Comparison of ENCODE assay signal across 25 cellular contexts in genomic region chr16:12527077-12527476, GRCh38.
DNase-seq lines count a peak whose midpoint lies in the region; ATAC-seq, FAIRE-seq and TF ChIP-seq lines count a peak whose summit lies in the region.
"Had no signal": no experiment of that assay in that cellular context is flagged by ENCODE, and none has a peak within 500 bp of the region (broad histone marks: within the 10 kb centered on the region; RNA-seq: fewer than 3 reads in every experiment).

No MANE protein-coding gene starts in this region.

- no peak for FAIRE-seq in GM19239 (lab: Jason Lieb, UNC)
- FAIRE-seq: A549, GM12891, GM18507 had no signal

- H3K9me2 ChIP-seq in PC-3 (replicated peaks; ENCODE audit: low read length): no peaks in the 10 kb centered on the region

- no peak for TF ChIP-seq CTCF in neutrophil (IDR thresholded peaks at IDR 0.05)
- TF ChIP-seq CTCF in PC-3 (conservative IDR thresholded peaks at IDR 0.05; ENCODE audit: low read depth, low read length): no peak

- intact Hi-C loops in PC-3 (cut with micrococcal nuclease): no loop called here

- CTCF ChIA-PET in PC-3 (lab: Charles Lee): no interaction called here

- H3K4me2 ChIP-seq in PC-3 (ENCODE audit: low read length): no peak overlapping the region
- H3K4me2 ChIP-seq: A549; BLaER1 treated with 17β-estradiol and CSF1 and Interleukin-3, amounts not matched to agents 10 nM and 100 nM; GM23338 had no signal

- H3K9me3 ChIP-seq in neutrophil: no peaks in the 10 kb centered on the region
- no peaks in the 10 kb centered on the region for H3K9me3 ChIP-seq in PC-3 (ENCODE audit: low read length)
- H3K9me3 ChIP-seq: A549; BE2C; BLaER1 treated with 17β-estradiol and CSF1 and Interleukin-3, amounts not matched to agents 10 nM and 100 nM had no signal

- peak overlapping the region; percentile 17 for H3K27ac ChIP-seq in angular gyrus (ENCODE audit: low read depth, low read length)
- peak overlapping the region; percentile 7 for H3K27ac ChIP-seq in neutrophil
- no peak overlapping the region for H3K27ac ChIP-seq in PC-3 (ENCODE audit: low read length)
- H3K27ac ChIP-seq: A549; BLaER1 treated with 17β-estradiol and CSF1 and Interleukin-3, amounts not matched to agents 10 nM and 100 nM had no signal

- no peak overlapping the region for H2AFZ ChIP-seq in PC-3 (ENCODE audit: low read length)
- H2AFZ ChIP-seq: GM23338 had no signal

- H3K36me3 ChIP-seq in neutrophil (no peaks in the 10 kb centered on the region), PC-3 (ENCODE audit: low read depth, low read length) (no peaks in the 10 kb centered on the region)
- H3K36me3 ChIP-seq: BE2C had no signal

- ATAC-seq in GM21360 (IDR thresholded peaks at IDR 0.05; ENCODE audit: unreplicated experiment) (no peak), PC-3 (no peak)
- ATAC-seq: A549, GM23338, HCT116 had no signal

- no peak overlapping the region for H3K9ac ChIP-seq in PC-3 (ENCODE audit: low read length)
- H3K9ac ChIP-seq: BLaER1 treated with 17β-estradiol and CSF1 and Interleukin-3, amounts not matched to agents 10 nM and 100 nM had no signal

- POLR2A ChIA-PET in PC-3 (lab: Charles Lee; ENCODE audit: unreplicated experiment): no interaction called here

- no peaks in the 10 kb centered on the region for H3K79me2 ChIP-seq in PC-3 (ENCODE audit: low read length)

- no peaks in the 10 kb centered on the region for H3F3A ChIP-seq in PC-3 (ENCODE audit: low read length, unreplicated experiment)

- BruUV-seq in PC-3 (replicated peaks; lab: Mats Ljungman, UMichigan): no TSS peak

- DNase-seq in fibroblast of peridontal ligament (ENCODE audit: extremely low read depth) (peak; percentile 26), stromal cell of bone marrow (ENCODE audit: low read depth) (peak; percentile 35), PC-3 (no peak), GM19239 (ENCODE audit: insufficient read length, low spot score) (no peak)
- DNase-seq: 8988T; ACHN; AML-193; BE2C; Calu3; CD4-positive, alpha-beta T cell; CD8-positive, alpha-beta memory T cell; COR-L47; DMS53; DMS79 treated with DMSO at 0.1 percent for 48 hours; GF-D8; H9 had no signal

- H3K27me3 ChIP-seq in neutrophil (no peaks in the 10 kb centered on the region), PC-3 (ENCODE audit: low read length) (no peaks in the 10 kb centered on the region)
- H3K27me3 ChIP-seq: BE2C; BLaER1 treated with 17β-estradiol and CSF1 and Interleukin-3, amounts not matched to agents 10 nM and 100 nM had no signal

- H3K4me3 ChIP-seq in neutrophil (ENCODE audit: low read depth in 1 of 2, low read length in 1 of 2) (no peak overlapping the region), PC-3 (ENCODE audit: low read length) (no peak overlapping the region)
- H3K4me3 ChIP-seq: A549; BLaER1 treated with 17β-estradiol and CSF1 and Interleukin-3, amounts not matched to agents 10 nM and 100 nM; GM23338 had no signal

- peaks cover 40 to 42% of the 10 kb centered on the region in 2 experiments for H3K4me1 ChIP-seq in neutrophil (ENCODE audit: control insufficient read depth in 1 of 2, insufficient read depth in 1 of 2, low read depth in 1 of 2, low read length in 1 of 2)
- peaks cover 6% of the 10 kb centered on the region; the same call in 1 of the 2 replicates for H3K4me1 ChIP-seq in PC-3 (ENCODE audit: insufficient read depth, low read length)
- H3K4me1 ChIP-seq: BE2C had no signal

- H4K20me1 ChIP-seq in PC-3 (ENCODE audit: low read length): no peaks in the 10 kb centered on the region

Comparison
In these comparisons a context has a peak if more than half of its experiments do, and no peak if none do; other contexts are left out.
1. DNase-seq: peak in fibroblast of peridontal ligament (single experiment) and stromal cell of bone marrow (single experiment); none in PC-3 (single experiment) and GM19239 (single experiment).